In genomic region chr7:135211179-135211945, GRCh38 we compare ENCODE assay signal across 2 cellular contexts.
TF ChIP-seq lines count a peak whose summit lies in the region.

WDR91 (minus strand) TSS chr7:135211526; CDS start chr7:135211502, 24 bp downstream.

TF ChIP-seq in A549, 52 proteins besides CTCF, POLR2A, EP300 and RAD21 (continued from another document):
- peak; percentile 57; the same call in 1 of the 3 replicates for TF ChIP-seq BCL3 (IDR thresholded peaks at IDR 0.05)
- TF ChIP-seq PBX3 (IDR thresholded peaks at IDR 0.05): no peak
- no peak for TF ChIP-seq TFCP2L1 (CRISPR knock-in tag; IDR thresholded peaks at IDR 0.05)
- peak; percentile 44; the same call in 1 of the 2 replicates for TF ChIP-seq PHF8 (IDR thresholded peaks at IDR 0.05; ENCODE audit: borderline replicate concordance, low read depth)

TF ChIP-seq in K562, 482 proteins besides CTCF, POLR2A, EP300 and RAD21 (continued from another document and continues in another):
- TF ChIP-seq ZHX1 (conservative IDR thresholded peaks at IDR 0.05; ENCODE audit: low read length) (no peak), SRF (CRISPR knock-in tag; IDR thresholded peaks at IDR 0.05) (no peak), ZNF134 (CRISPR knock-in tag; conservative IDR thresholded peaks at IDR 0.05) (no peak), HDGF (IDR thresholded peaks at IDR 0.05) (no peak), ZNF764 (CRISPR knock-in tag; IDR thresholded peaks at IDR 0.05; ENCODE audit: low read depth) (no peak), DDX20 (tag; IDR thresholded peaks at IDR 0.05; ENCODE audit: low read depth) (no peak), ETV6 (IDR thresholded peaks at IDR 0.05; ENCODE audit: borderline replicate concordance in 1 of 2, low read depth in 2 of 2, low read length in 1 of 2) (no peak), ETV6 (CRISPR knock-in tag; IDR thresholded peaks at IDR 0.05; ENCODE audit: borderline replicate concordance) (peak; percentile 36; the same call in 1 of the 2 replicates), TCF15 (CRISPR knock-in tag; IDR thresholded peaks at IDR 0.05) (no peak), POU5F1 (IDR thresholded peaks at IDR 0.05; ENCODE audit: borderline replicate concordance, low read depth, low read length, partially characterized antibody) (no peak), ZKSCAN1 (IDR thresholded peaks at IDR 0.05; ENCODE audit: low read depth, low read length) (no peak), SNRNP70 (optimal IDR thresholded peaks at IDR 0.05; ENCODE audit: low read depth, low read length) (no peak), RNF219 (CRISPR knock-in tag; IDR thresholded peaks at IDR 0.05) (no peak), RBM17 (IDR thresholded peaks at IDR 0.05; ENCODE audit: borderline replicate concordance, low read depth, low read length) (no peak), HMBOX1 (IDR thresholded peaks at IDR 0.05) (no peak), MTF1 (CRISPR knock-in tag; IDR thresholded peaks at IDR 0.05; ENCODE audit: borderline replicate concordance) (no peak), ZC3H11A (IDR thresholded peaks at IDR 0.05; ENCODE audit: low read depth, low read length) (no peak), TRIM24 (IDR thresholded peaks at IDR 0.05) (no peak), ZBTB33 (CRISPR knock-in tag; IDR thresholded peaks at IDR 0.05) (peak; percentile 57), TAF9B (IDR thresholded peaks at IDR 0.05; ENCODE audit: partially characterized antibody) (no peak), CTBP1 (IDR thresholded peaks at IDR 0.05; ENCODE audit: borderline replicate concordance) (peak; percentile 64), HCFC1 (IDR thresholded peaks at IDR 0.05; ENCODE audit: low read depth, low read length) (no peak), CHCHD3 (CRISPR knock-in tag; IDR thresholded peaks at IDR 0.05) (no peak), CBX2 (IDR thresholded peaks at IDR 0.05; ENCODE audit: insufficient read depth, low read length, poor library complexity, severe bottlenecking) (no peak), HNRNPK (IDR thresholded peaks at IDR 0.05; ENCODE audit: low read depth, low read length, poor library complexity, severe bottlenecking) (no peak), PRPF4 (IDR thresholded peaks at IDR 0.05; ENCODE audit: insufficient read depth, low read depth, low read length, poor library complexity, severe bottlenecking) (no peak), ETS2 (tag; IDR thresholded peaks at IDR 0.05; ENCODE audit: borderline replicate concordance, poor library complexity, severe bottlenecking) (no peak), KLF10 (CRISPR knock-in tag; IDR thresholded peaks at IDR 0.05) (no peak), DMBX1 (CRISPR knock-in tag; IDR thresholded peaks at IDR 0.05; ENCODE audit: borderline replicate concordance) (no peak), RFX1 (IDR thresholded peaks at IDR 0.05) (no peak), CREM (IDR thresholded peaks at IDR 0.05; ENCODE audit: low read depth) (peak; percentile 88), MNT (conservative IDR thresholded peaks at IDR 0.05) (peak; percentile 37 to 65; a peak in 1 of 4 replicates), NR3C1 (CRISPR knock-in tag; IDR thresholded peaks at IDR 0.05) (no peak), ATF1 (CRISPR knock-in tag; IDR thresholded peaks at IDR 0.05) (0 out of 2 replicates have a peak, but pooled peaks have one; percentile 41), ATF1 (tag; IDR thresholded peaks at IDR 0.05) (peak; percentile 79), ETV1 (tag; conservative IDR thresholded peaks at IDR 0.05; ENCODE audit: low read depth) (no peak), ZFP1 (CRISPR knock-in tag; IDR thresholded peaks at IDR 0.05) (no peak), SIX5 (IDR thresholded peaks at IDR 0.05; ENCODE audit: borderline replicate concordance in 1 of 2, insufficient read depth in 1 of 2, low read depth in 1 of 2, low read length in 2 of 2) (no peak), ELK3 (CRISPR knock-in tag; IDR thresholded peaks at IDR 0.05) (no peak), CEBPG (CRISPR knock-in tag; IDR thresholded peaks at IDR 0.05) (peak; percentile 23; the same call in 1 of the 2 replicates), CEBPG (tag; conservative IDR thresholded peaks at IDR 0.05 in 1 of 2, IDR thresholded peaks at IDR 0.05 in 1 of 2) (no peak), POLR3A (IDR thresholded peaks at IDR 0.05; ENCODE audit: borderline replicate concordance, extremely low read depth, insufficient read depth, insufficient read length) (no peak), ZNF512 (tag; IDR thresholded peaks at IDR 0.05) (no peak), HDAC1 (IDR thresholded peaks at IDR 0.05) (peak in 1 of 2 experiments; percentile 84; a peak in 2 of 4 replicates), L3MBTL2 (IDR thresholded peaks at IDR 0.05) (no peak), ZBTB7A (IDR thresholded peaks at IDR 0.05; ENCODE audit: borderline replicate concordance, control insufficient read depth, low read depth, low read length) (peak; percentile 41; the same call in 1 of the 2 replicates), SP2 (IDR thresholded peaks at IDR 0.05; ENCODE audit: extremely low read depth, low read depth, low read length, poor library complexity, severe bottlenecking) (no peak), U2AF2 (optimal IDR thresholded peaks at IDR 0.05; ENCODE audit: low read depth, low read length) (no peak), HNRNPL (IDR thresholded peaks at IDR 0.05; ENCODE audit: low read depth, low read length) (no peak; the same call in 1 of the 2 replicates), SRSF3 (IDR thresholded peaks at IDR 0.05; ENCODE audit: insufficient read depth, low read length) (no peak), SREBF2 (CRISPR knock-in tag; IDR thresholded peaks at IDR 0.05) (no peak), SPI1 (IDR thresholded peaks at IDR 0.05; ENCODE audit: borderline replicate concordance, low read depth, low read length) (no peak), JUN (IDR thresholded peaks at IDR 0.05; ENCODE audit: borderline replicate concordance, low read depth, low read length) (no peak), JUN (CRISPR knock-in tag; IDR thresholded peaks at IDR 0.05; ENCODE audit: borderline replicate concordance) (peak; percentile 61; the same call in 1 of the 2 replicates), NKRF (IDR thresholded peaks at IDR 0.05; ENCODE audit: borderline replicate concordance) (no peak)
